In genomic region chr4:37827802-37828321, GRCh38 we compare ENCODE assay signal across 9 cellular contexts. TPM values are rescaled to one million over a fixed set of nuclear protein-coding genes. Genes with fewer than 3 reads are reported as not detected.
DNase-seq lines count a peak whose midpoint lies in the region; ATAC-seq and TF ChIP-seq lines count a peak whose summit lies in the region.
"Had no signal": no experiment of that assay in that cellular context is flagged by ENCODE, and none has a peak within 500 bp of the region (broad histone marks: within the 10 kb centered on the region; RNA-seq: fewer than 3 reads in every experiment).

No MANE protein-coding gene starts in this region.

- H3K4me2 ChIP-seq in BLaER1 treated with 17β-estradiol and CSF1 and Interleukin-3, amounts not matched to agents 10 nM and 100 nM: peak overlapping the region; percentile 81 to 98 (median 91)
- peak overlapping the region; percentile 86 for H3K4me2 ChIP-seq in Loucy (ENCODE audit: low read depth, low read length, poor library complexity, severe bottlenecking)

- H3K79me2 ChIP-seq in Loucy (ENCODE audit: insufficient read depth, low read length): peaks cover 60% of the 10 kb centered on the region

- peaks cover 11 to 32% (median 26%) of the 10 kb centered on the region in 5 donors for H3K36me3 Mint-ChIP-seq in naive thymus-derived CD4-positive, alpha-beta T cell

- H2AFZ ChIP-seq in Loucy (ENCODE audit: low read length): no peak overlapping the region

- peak overlapping the region in 10 of 11 experiments; percentile 80 to 89 (median 85); a peak in 19 of 22 replicates for H3K9ac ChIP-seq in BLaER1 treated with 17β-estradiol and CSF1 and Interleukin-3, amounts not matched to agents 10 nM and 100 nM
- peak overlapping the region; percentile 93 for H3K9ac ChIP-seq in Loucy (ENCODE audit: low read depth, low read length, poor library complexity, severe bottlenecking)
- H3K9ac ChIP-seq in colonic mucosa (ENCODE audit: low read depth in 2 of 2, low read length in 2 of 2): peak overlapping the region in 1 of 2 donors; percentile 93

- H3K4me1 ChIP-seq in BLaER1 treated with 17β-estradiol and CSF1 and Interleukin-3, amounts not matched to agents 10 nM and 100 nM: peaks cover 25 to 41% (median 33%) of the 10 kb centered on the region in 10 experiments
- H3K4me1 ChIP-seq in Loucy (ENCODE audit: insufficient read depth, low read length, poor library complexity, severe bottlenecking) (peaks cover 48% of the 10 kb centered on the region), colonic mucosa (no peaks in the 10 kb centered on the region)
- H3K4me1 ChIP-seq in naive thymus-derived CD4-positive, alpha-beta T cell (ENCODE audit: control insufficient read depth in 2 of 2, insufficient read depth in 2 of 2, low read length in 2 of 2): peaks cover 7 to 11% of the 10 kb centered on the region in 2 donors

- peak overlapping the region in 8 of 9 donors; percentile 93 to 99 (median 96) for H3K27ac Mint-ChIP-seq in naive thymus-derived CD4-positive, alpha-beta T cell

- no peaks in the 10 kb centered on the region for H3K9me2 ChIP-seq in Loucy (replicated peaks; ENCODE audit: low read depth, low read length)

- H3K27ac ChIP-seq in BLaER1 treated with 17β-estradiol and CSF1 and Interleukin-3, amounts not matched to agents 10 nM and 100 nM: no peak overlapping the region
- no peak overlapping the region for H3K27ac ChIP-seq in colonic mucosa
- no peak overlapping the region for H3K27ac ChIP-seq in naive thymus-derived CD4-positive, alpha-beta T cell (ENCODE audit: low read depth, low read length)

- intact Hi-C loops in colonic mucosa (cut with DNase I): no loop called here
- intact Hi-C loops in naive thymus-derived CD4-positive, alpha-beta T cell (cut with micrococcal nuclease): loop anchor here (5.0 kb wide), 2 partner anchors 484 to 1354 kb away; partner anchors contain the start of gene WDR19 (in 1 of the 2)

- peaks cover 0 to 15% (median 0%) of the 10 kb centered on the region in 11 experiments; a peak in 5 of 22 replicates for H4K20me1 ChIP-seq in BLaER1 treated with 17β-estradiol and CSF1 and Interleukin-3, amounts not matched to agents 10 nM and 100 nM
- peaks cover 7% of the 10 kb centered on the region for H4K20me1 ChIP-seq in Loucy (ENCODE audit: insufficient read depth, low read length, poor library complexity, severe bottlenecking)

- no peaks in the 10 kb centered on the region for H3F3A ChIP-seq in Loucy (ENCODE audit: low read depth)

- TF ChIP-seq CTCF in Loucy (conservative IDR thresholded peaks at IDR 0.05; ENCODE audit: low read length) (no peak), colonic mucosa (IDR thresholded peaks at IDR 0.05) (no peak)

- H3K9me3 Mint-ChIP-seq in naive thymus-derived CD4-positive, alpha-beta T cell: no peaks in the 10 kb centered on the region

- H3K27me3 ChIP-seq in BLaER1 treated with 17β-estradiol and CSF1 and Interleukin-3, amounts not matched to agents 10 nM and 100 nM: no peaks in the 10 kb centered on the region
- H3K27me3 ChIP-seq in Loucy (ENCODE audit: insufficient read depth, low read length, poor library complexity, severe bottlenecking) (no peaks in the 10 kb centered on the region), colonic mucosa (no peaks in the 10 kb centered on the region)
- no peaks in the 10 kb centered on the region for H3K27me3 ChIP-seq in naive thymus-derived CD4-positive, alpha-beta T cell (ENCODE audit: control insufficient read depth in 2 of 2, insufficient read depth in 2 of 2, low read length in 2 of 2)

- no peak for ATAC-seq in naive thymus-derived CD4-positive, alpha-beta T cell
- no peak for ATAC-seq in GM18868 (IDR thresholded peaks at IDR 0.05; ENCODE audit: unreplicated experiment)

- no peaks in the 10 kb centered on the region for H3K9me3 ChIP-seq in BLaER1 treated with 17β-estradiol and CSF1 and Interleukin-3, amounts not matched to agents 10 nM and 100 nM (replicated peaks in 1 of 11)
- H3K9me3 ChIP-seq in Loucy (ENCODE audit: insufficient read depth, low read depth, low read length) (no peaks in the 10 kb centered on the region), colonic mucosa (no peaks in the 10 kb centered on the region)
- H3K9me3 ChIP-seq in naive thymus-derived CD4-positive, alpha-beta T cell (ENCODE audit: control insufficient read depth in 2 of 3, low read length in 3 of 3): no peaks in the 10 kb centered on the region

- CTCF ChIA-PET in naive thymus-derived CD4-positive, alpha-beta T cell (lab: Charles Lee): interaction anchor here (0.6 kb wide), 1 partner anchor 160 kb away, joined by 3 read pairs; no protein-coding TSS in a partner anchor

- H3K4me3 Mint-ChIP-seq in naive thymus-derived CD4-positive, alpha-beta T cell: peak overlapping the region; percentile 93 to 100 (median 98)

- H3K4me3 ChIP-seq in BLaER1 treated with 17β-estradiol and CSF1 and Interleukin-3, amounts not matched to agents 10 nM and 100 nM: peak overlapping the region; percentile 78 to 99 (median 91)
- peak overlapping the region; percentile 96 for H3K4me3 ChIP-seq in Loucy (ENCODE audit: low read length, poor library complexity, severe bottlenecking)
- peak overlapping the region; percentile 99 for H3K4me3 ChIP-seq in colonic mucosa
- peak overlapping the region; percentile 79 for H3K4me3 ChIP-seq in naive thymus-derived CD4-positive, alpha-beta T cell (ENCODE audit: low read length)

- DNase-seq in colonic mucosa (no peak), NCI-H446 (lab: John Stamatoyannopoulos, UW) (no peak), activated gamma-delta T cell treated with Interleukin-2 at 50 U/mL for 16 hours (no peak), HuH-7.5 (ENCODE audit: low spot score) (no peak)
- no peak for DNase-seq in naive thymus-derived CD4-positive, alpha-beta T cell
- DNase-seq: activated effector memory CD4-positive, alpha-beta T cell treated with Interleukin-2 at 50 U/mL for 16 hours had no signal

- H3K4me1 Mint-ChIP-seq in naive thymus-derived CD4-positive, alpha-beta T cell: peaks cover 37 to 70% (median 53%) of the 10 kb centered on the region in 7 donors

- POLR2A ChIA-PET in naive thymus-derived CD4-positive, alpha-beta T cell (lab: Charles Lee): interaction anchor here (0.8 to 2.3 kb wide), 3 partner anchors 11 to 139 kb away, joined by 3 to 4 read pairs (median 4); no protein-coding TSS in a partner anchor

- H3K27me3 Mint-ChIP-seq in naive thymus-derived CD4-positive, alpha-beta T cell: peaks cover 0 to 5% (median 0%) of the 10 kb centered on the region in 5 donors

- H3K36me3 ChIP-seq in BLaER1 treated with 17β-estradiol and CSF1 and Interleukin-3, amounts not matched to agents 10 nM and 100 nM: peaks cover 31 to 37% (median 31%) of the 10 kb centered on the region in 11 experiments
- peaks cover 9% of the 10 kb centered on the region; the same call in 1 of the 2 replicates for H3K36me3 ChIP-seq in Loucy (ENCODE audit: insufficient read depth, low read length)
- H3K36me3 ChIP-seq in colonic mucosa: peaks cover 6% of the 10 kb centered on the region
- H3K36me3 ChIP-seq in naive thymus-derived CD4-positive, alpha-beta T cell (ENCODE audit: control insufficient read depth in 2 of 3, insufficient read depth in 3 of 3, low read length in 3 of 3): peaks cover 0 to 27% (median 0%) of the 10 kb centered on the region in 3 experiments

RNA-seq across cellular contexts. Expression of gene PGM2, which starts 1.4 kb away (rescaled TPM):
- 10 to 100 TPM; 32.6 to 37.2 TPM for total RNA-seq in colonic mucosa
- 10 to 100 TPM; 14.4 to 35.2 (median 18.7) TPM for total RNA-seq in naive thymus-derived CD4-positive, alpha-beta T cell
- polyA plus RNA-seq in naive thymus-derived CD4-positive, alpha-beta T cell: 10 to 100 TPM; 15.9 to 20.7 TPM
